Comparison of ENCODE assay signal across 2 cellular contexts in the genomic region with DNA sequence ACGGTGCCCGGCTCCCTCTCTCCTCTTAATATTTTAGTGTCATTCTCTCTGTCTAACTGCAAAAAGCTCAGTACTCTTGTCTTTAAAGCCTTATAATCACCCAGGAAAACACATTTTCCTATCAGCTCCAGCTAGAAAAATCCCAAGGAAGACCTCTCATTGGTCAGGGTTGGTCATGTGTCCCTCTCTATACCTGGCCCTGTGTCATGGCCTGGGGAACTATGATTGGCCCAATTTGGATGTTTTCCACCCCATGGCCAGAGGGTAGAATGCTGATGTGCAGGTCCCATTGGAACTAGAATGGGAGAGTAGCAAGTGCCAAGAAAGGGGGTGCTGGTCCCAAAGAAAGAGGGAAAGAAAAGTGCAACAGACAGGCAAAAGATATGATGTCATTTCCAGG.
TF ChIP-seq lines count a peak whose summit lies in the region.

No MANE protein-coding gene starts in this region.

TF ChIP-seq in IMR-90, 13 proteins besides CTCF, POLR2A, EP300 and RAD21:
- peak; percentile 13; the same call in 1 of the 2 replicates for TF ChIP-seq USF2 (IDR thresholded peaks at IDR 0.05; ENCODE audit: low read depth, low read length)
- no peak for TF ChIP-seq MAFK (IDR thresholded peaks at IDR 0.05; ENCODE audit: low read depth, low read length)

TF ChIP-seq in H1, 55 proteins besides CTCF, POLR2A, EP300 and RAD21:
- peak; percentile 16; the same call in 1 of the 2 replicates for TF ChIP-seq USF2 (IDR thresholded peaks at IDR 0.05; ENCODE audit: low read length)
- no peak for TF ChIP-seq SRF (IDR thresholded peaks at IDR 0.05; ENCODE audit: low read depth, low read length)
- TF ChIP-seq EGR1 (IDR thresholded peaks at IDR 0.05; ENCODE audit: borderline replicate concordance, low read depth, low read length) = no peak
